ENCODE assay signal across 27 cellular contexts in genomic region chr11:91091564-91091963, GRCh38.
A peak's percentile ranks its signal among the peaks of the same experiment; 100 is the strongest.
DNase-seq lines count a peak whose midpoint lies in the region; ATAC-seq, FAIRE-seq and TF ChIP-seq lines count a peak whose summit lies in the region.
"Had no signal": no experiment of that assay in that cellular context is flagged by ENCODE, and none has a peak within 500 bp of the region (broad histone marks: within the 10 kb centered on the region; RNA-seq: fewer than 3 reads in every experiment).

No MANE protein-coding gene starts in this region.

- no peak overlapping the region for H2BK20ac ChIP-seq in H1 (ENCODE audit: low read length)

- TF ChIP-seq POLR2A in HepG2 (IDR thresholded peaks at IDR 0.05; ENCODE audit: insufficient read depth in 1 of 2, low read depth in 2 of 2, low read length in 2 of 2) (no peak), right lobe of liver (IDR thresholded peaks at IDR 0.05) (no peak), H1 (IDR thresholded peaks at IDR 0.05; ENCODE audit: control extremely low read depth in 1 of 2, low read depth in 2 of 2, low read length in 2 of 2) (no peak)

- no TSS peak for BruUV-seq in HepG2 (replicated peaks; lab: Mats Ljungman, UMichigan)

- POLR2A ChIA-PET in HepG2 (lab: Yijun Ruan, JAX) (no interaction called here), H1 (lab: Charles Lee; ENCODE audit: partially characterized antibody) (no interaction called here)

- H3K36me3 ChIP-seq in HepG2 (replicated peaks in 1 of 2; ENCODE audit: control insufficient read depth in 1 of 2, insufficient read depth in 2 of 2, low read length in 2 of 2) = no peaks in the 10 kb centered on the region
- H3K36me3 ChIP-seq in right lobe of liver = no peaks in the 10 kb centered on the region
- no peaks in the 10 kb centered on the region for H3K36me3 ChIP-seq in SK-N-MC (ENCODE audit: insufficient read depth, low read length)
- no peaks in the 10 kb centered on the region for H3K36me3 ChIP-seq in H1 (ENCODE audit: control insufficient read depth in 2 of 4, insufficient read depth in 4 of 4, low read length in 3 of 4)
- H3K36me3 ChIP-seq in small intestine (ENCODE audit: control insufficient read depth in 2 of 2, insufficient read depth in 2 of 2, low read length in 2 of 2) = no peaks in the 10 kb centered on the region
- H3K36me3 ChIP-seq: BE2C, BLaER1 had no signal

- no peak overlapping the region for H3K4me3 ChIP-seq in HepG2 (replicated peaks in 1 of 3; ENCODE audit: insufficient read depth in 1 of 3, low read depth in 2 of 3, low read length in 3 of 3)
- H3K4me3 ChIP-seq in right lobe of liver = no peak overlapping the region
- H3K4me3 ChIP-seq in SK-N-MC = no peak overlapping the region
- no peak overlapping the region for H3K4me3 ChIP-seq in H1 (ENCODE audit: extremely low read depth in 1 of 4, insufficient read depth in 2 of 4, low read depth in 3 of 4, low read length in 4 of 4)
- no peak overlapping the region for H3K4me3 ChIP-seq in small intestine (ENCODE audit: low read depth in 1 of 2, low read length in 2 of 2)
- H3K4me3 ChIP-seq: BLaER1, GM12878 had no signal

- H3K23ac ChIP-seq in H1 (ENCODE audit: insufficient read length) = no peak overlapping the region

- in situ Hi-C loops in HepG2 (cut with HindIII; ENCODE audit: extremely low pct_ligation_motif_present, low pct_unique_long_range_greater_than_20kb) = no loop called here

- ATAC-seq in HepG2 (no peak), right lobe of liver (no peak)
- ATAC-seq: GM12878 had no signal

- no peak overlapping the region for H4K5ac ChIP-seq in H1 (ENCODE audit: insufficient read length, low read depth, low read length)

- TF ChIP-seq RAD21 in HepG2 (CRISPR knock-in tag; IDR thresholded peaks at IDR 0.05) (no peak), H1 (IDR thresholded peaks at IDR 0.05 in 1 of 2, conservative IDR thresholded peaks at IDR 0.05 in 1 of 2; ENCODE audit: low read depth in 2 of 2, low read length in 2 of 2) (no peak)

- no peak overlapping the region for H2BK15ac ChIP-seq in H1 (ENCODE audit: low read length)

- no peak overlapping the region for H2BK5ac ChIP-seq in H1 (ENCODE audit: low read depth, low read length)

- no peak overlapping the region for H3K14ac ChIP-seq in H1 (ENCODE audit: insufficient read length)

- H2AFZ ChIP-seq in HepG2 (ENCODE audit: low read length) = no peak overlapping the region
- no peak overlapping the region for H2AFZ ChIP-seq in H1 (ENCODE audit: low read length)

- H3K56ac ChIP-seq in H1 (replicated peaks; ENCODE audit: insufficient read length, low read depth, low read length) = no peak overlapping the region

- no peaks in the 10 kb centered on the region for H3K79me1 ChIP-seq in H1 (ENCODE audit: low read depth, low read length)

- FAIRE-seq in HepG2 (lab: Jason Lieb, UNC) (no peak), H1 (lab: Jason Lieb, UNC) (no peak), small intestine (lab: Jason Lieb, UNC) (peak; percentile 57)
- FAIRE-seq: GM12878, GM12892, GM18507 had no signal

- no peak overlapping the region for H4K8ac ChIP-seq in H1 (ENCODE audit: extremely low read depth, insufficient read depth, low read length)

- DNase-seq in HepG2 (ENCODE audit: low spot score) = no peak
- no peak for DNase-seq in right lobe of liver
- DNase-seq in SK-N-MC (ENCODE audit: low read depth, low spot score) = no peak
- DNase-seq in H1 (ENCODE audit: low read depth in 1 of 2, low spot score in 2 of 2) = no peak
- no peak for DNase-seq in small intestine
- DNase-seq in islet precursor cell = no peak
- DNase-seq in stimulated activated CD8-positive, alpha-beta memory T cell treated with anti-CD3 and anti-CD28 coated beads, Interleukin-4, amount 100 ng/mL, for 48 hours = no peak
- no peak for DNase-seq in activated CD4-positive, alpha-beta T cell treated with anti-CD3 and anti-CD28 coated beads for 1 hour
- DNase-seq: ACHN; BE2C; C1 segment of cervical spinal cord; CD4-positive, alpha-beta memory T cell; CD4-positive, CD25-positive, alpha-beta regulatory T cell; CD8-positive, alpha-beta memory T cell; COR-L47; DMS 273 treated with DMSO at 0.1 percent for 48 hours; DMS153; DMS53; DMS79; DND-41; EL; GDM1 had no signal

- TF ChIP-seq EP300 in HepG2 (IDR thresholded peaks at IDR 0.05; ENCODE audit: low read depth in 2 of 2, low read length in 2 of 2) = no peak
- no peak for TF ChIP-seq EP300 in HepG2 (CRISPR knock-in tag; IDR thresholded peaks at IDR 0.05; ENCODE audit: borderline replicate concordance)
- TF ChIP-seq EP300 in H1 (IDR thresholded peaks at IDR 0.05; ENCODE audit: borderline replicate concordance in 1 of 2, low read depth in 2 of 2, low read length in 2 of 2) = no peak

- H3K79me2 ChIP-seq in HepG2 (ENCODE audit: insufficient read depth, low read length) = no peaks in the 10 kb centered on the region
- H3K79me2 ChIP-seq in H1 (ENCODE audit: control insufficient read depth in 1 of 2, insufficient read depth in 2 of 2, low read length in 2 of 2) = no peaks in the 10 kb centered on the region

- H3K4me2 ChIP-seq in HepG2 (ENCODE audit: low read depth, low read length) (no peak overlapping the region), H1 (ENCODE audit: insufficient read depth in 1 of 2, low read depth in 2 of 2, low read length in 2 of 2) (no peak overlapping the region)
- H3K4me2 ChIP-seq: BLaER1 had no signal

- H3K4ac ChIP-seq in H1 (replicated peaks; ENCODE audit: insufficient read length, low read depth, low read length) = no peak overlapping the region

- H3K27me3 ChIP-seq in HepG2 (ENCODE audit: control insufficient read depth in 1 of 2, insufficient read depth in 2 of 2, low read length in 2 of 2) (no peaks in the 10 kb centered on the region), right lobe of liver (peaks cover 0 to 4% of the 10 kb centered on the region in 2 donors), H1 (replicated peaks in 1 of 4; ENCODE audit: control insufficient read depth in 3 of 4, extremely low read depth in 1 of 4, insufficient read depth in 3 of 4, low read length in 3 of 4) (no peaks in the 10 kb centered on the region), small intestine (ENCODE audit: control insufficient read depth in 2 of 2, insufficient read depth in 2 of 2, low read length in 2 of 2) (no peaks in the 10 kb centered on the region)
- H3K27me3 ChIP-seq: BE2C, BLaER1 had no signal

- H3K9ac ChIP-seq in HepG2 (ENCODE audit: insufficient read depth, low read depth, low read length) = no peak overlapping the region
- H3K9ac ChIP-seq in SK-N-MC (ENCODE audit: insufficient read length) = no peak overlapping the region
- H3K9ac ChIP-seq in H1 (replicated peaks in 1 of 4; ENCODE audit: extremely low read depth in 1 of 4, low read depth in 3 of 4, low read length in 3 of 4) = no peak overlapping the region
- H3K9ac ChIP-seq: BLaER1 had no signal

- H3K18ac ChIP-seq in H1 (ENCODE audit: extremely low read depth, low read length) = no peak overlapping the region

- H3K4me1 ChIP-seq in HepG2 (ENCODE audit: insufficient read depth, low read length) (no peaks in the 10 kb centered on the region), right lobe of liver (no peaks in the 10 kb centered on the region), H1 (replicated peaks in 1 of 4; ENCODE audit: control insufficient read depth in 3 of 4, insufficient read depth in 4 of 4, low read length in 3 of 4) (no peaks in the 10 kb centered on the region), small intestine (ENCODE audit: control insufficient read depth in 2 of 2, insufficient read depth in 1 of 2, low read depth in 1 of 2, low read length in 1 of 2) (no peaks in the 10 kb centered on the region)
- H3K4me1 ChIP-seq: BE2C, BLaER1 had no signal

- H4K91ac ChIP-seq in H1 (replicated peaks; ENCODE audit: insufficient read length, low read length) = no peak overlapping the region

- H2AK5ac ChIP-seq in H1 (ENCODE audit: low read depth, low read length) = no peak overlapping the region

- H2BK12ac ChIP-seq in H1 (ENCODE audit: low read depth, low read length) = no peak overlapping the region

- H4K20me1 ChIP-seq in HepG2 (ENCODE audit: insufficient read depth, low read length) (no peaks in the 10 kb centered on the region), H1 (replicated peaks in 1 of 2; ENCODE audit: control insufficient read depth in 1 of 2, insufficient read depth in 2 of 2, low read length in 2 of 2) (no peaks in the 10 kb centered on the region)
- H4K20me1 ChIP-seq: BLaER1 had no signal

- H2BK120ac ChIP-seq in H1 (replicated peaks; ENCODE audit: low read depth, low read length) = no peak overlapping the region

- H3K23me2 ChIP-seq in H1 (ENCODE audit: low read depth, low read length) = peaks cover 2% of the 10 kb centered on the region; the same call in 1 of the 2 replicates

- CTCF ChIA-PET in HepG2 (lab: Yijun Ruan, JAX; ENCODE audit: low intra/inter-chr PET ratio, low total read pairs) = no interaction called here
- CTCF ChIA-PET in H1 (lab: Charles Lee; ENCODE audit: partially characterized antibody) = no interaction called here

- no peak for TF ChIP-seq CTCF in HepG2 (CRISPR knock-in tag; IDR thresholded peaks at IDR 0.05)
- TF ChIP-seq CTCF in right lobe of liver (IDR thresholded peaks at IDR 0.05) = no peak
- no peak for TF ChIP-seq CTCF in H1 (IDR thresholded peaks at IDR 0.05; ENCODE audit: control extremely low read depth in 1 of 3, insufficient read depth in 1 of 3, low read depth in 1 of 3, low read length in 3 of 3)

- intact Hi-C loops in HepG2 (cut with micrococcal nuclease; ENCODE audit: unreplicated experiment) (no loop called here), right lobe of liver (cut with DNase I) (no loop called here)

- H3K27ac ChIP-seq in HepG2 (ENCODE audit: extremely low read length, insufficient read depth, low read length) = no peak overlapping the region
- no peak overlapping the region for H3K27ac ChIP-seq in right lobe of liver
- peak overlapping the region; percentile 68; the same call in 1 of the 2 replicates for H3K27ac ChIP-seq in SK-N-MC
- H3K27ac ChIP-seq in H1 (ENCODE audit: low read depth, low read length) = no peak overlapping the region
- H3K27ac ChIP-seq in small intestine (ENCODE audit: low read depth in 1 of 2, low read length in 1 of 2) = no peak overlapping the region
- H3K27ac ChIP-seq: 22Rv1, BLaER1 had no signal

- H3K9me3 ChIP-seq in HepG2 (ENCODE audit: low read length) (no peaks in the 10 kb centered on the region), right lobe of liver (no peaks in the 10 kb centered on the region), SK-N-MC (ENCODE audit: low read depth, low read length) (no peaks in the 10 kb centered on the region), H1 (ENCODE audit: insufficient read depth in 2 of 2, low read depth in 1 of 2, low read length in 1 of 2) (no peaks in the 10 kb centered on the region), small intestine (ENCODE audit: control insufficient read depth, low read depth) (no peaks in the 10 kb centered on the region)
- H3K9me3 ChIP-seq: BE2C, BLaER1 had no signal

TF ChIP-seq in HepG2, 621 proteins besides CTCF, POLR2A, EP300 and RAD21 (continues in another document):
- TF ChIP-seq FOXM1 (CRISPR knock-in tag; IDR thresholded peaks at IDR 0.05) (no peak), MAFK (conservative IDR thresholded peaks at IDR 0.05 in 1 of 2, IDR thresholded peaks at IDR 0.05 in 1 of 2; ENCODE audit: low read length in 2 of 2) (peak; percentile 94 to 98)

TF ChIP-seq in H1, 55 proteins besides CTCF, POLR2A, EP300 and RAD21 (continues in another document):
- TF ChIP-seq HDAC2 (IDR thresholded peaks at IDR 0.05; ENCODE audit: borderline replicate concordance in 1 of 2, low read depth in 2 of 2, low read length in 2 of 2) (no peak), KDM1A (IDR thresholded peaks at IDR 0.05; ENCODE audit: borderline replicate concordance, low read length) (no peak), TEAD4 (IDR thresholded peaks at IDR 0.05; ENCODE audit: low read depth, low read length) (no peak)

Comparison
In these comparisons a context has a peak if more than half of its experiments do, and no peak if none do; other contexts are left out.
1. Of the 41 proteins assayed by ChIP-seq in both HepG2 and H1: peak only in HepG2: none; only in H1: none; in both: MAFK; in neither: 40.